In genomic region chr5:54288568-54289217, GRCh38 we compare ENCODE assay signal across 19 cellular contexts. TPM values are rescaled to one million over a fixed set of nuclear protein-coding genes. Genes with fewer than 3 reads are reported as not detected.
A peak's percentile ranks its signal among the peaks of the same experiment; 100 is the strongest.
DNase-seq lines count a peak whose midpoint lies in the region; ATAC-seq and TF ChIP-seq lines count a peak whose summit lies in the region.
"Had no signal": no experiment of that assay in that cellular context is flagged by ENCODE, and none has a peak within 500 bp of the region (broad histone marks: within the 10 kb centered on the region; RNA-seq: fewer than 3 reads in every experiment).

No MANE protein-coding gene starts in this region.

- H3K4me1 ChIP-seq in esophagus muscularis mucosa (peaks cover 0 to 5% (median under 1%) of the 10 kb centered on the region in 4 donors), mucosa of descending colon (ENCODE audit: low read depth) (peaks cover 22% of the 10 kb centered on the region)
- H3K4me1 ChIP-seq: BE2C had no signal

- DNase-seq in SK-N-MC (ENCODE audit: low read depth, low spot score): no peak
- DNase-seq in esophagus muscularis mucosa (ENCODE audit: extremely low spot score): peak; percentile 47
- no peak for DNase-seq in mucosa of descending colon
- DNase-seq in UCSD-AML1 (lab: John Stamatoyannopoulos, UW; ENCODE audit: unreplicated experiment): no peak
- DNase-seq in T-helper 9 cell: no peak
- DNase-seq in NCI-H1105 treated with DMSO at 0.1 percent for 48 hours (lab: John Stamatoyannopoulos, UW): no peak
- DNase-seq: ACHN; BE2C; C1 segment of cervical spinal cord; CD4-positive, CD25-positive, alpha-beta regulatory T cell; CD8-positive, alpha-beta memory T cell; COR-L47; DMS 273 treated with DMSO at 0.1 percent for 48 hours; DMS53; DND-41; EL; H9 had no signal

- WGBS in esophagus muscularis mucosa: 87% methylated on average over 5 of the region's 5 CpGs

- no peak overlapping the region for H3K9ac ChIP-seq in SK-N-MC (ENCODE audit: insufficient read length)

- TF ChIP-seq EP300 in esophagus muscularis mucosa (IDR thresholded peaks at IDR 0.05): no peak

- H3K9me3 ChIP-seq in SK-N-MC (ENCODE audit: low read depth, low read length) (no peaks in the 10 kb centered on the region), esophagus muscularis mucosa (no peaks in the 10 kb centered on the region), mucosa of descending colon (no peaks in the 10 kb centered on the region)
- H3K9me3 ChIP-seq: BE2C had no signal

- H3K36me3 ChIP-seq in SK-N-MC (ENCODE audit: insufficient read depth, low read length) (no peaks in the 10 kb centered on the region), esophagus muscularis mucosa (no peaks in the 10 kb centered on the region), mucosa of descending colon (ENCODE audit: low read depth) (no peaks in the 10 kb centered on the region)
- H3K36me3 ChIP-seq: BE2C had no signal

- H3K27me3 ChIP-seq in esophagus muscularis mucosa: no peaks in the 10 kb centered on the region

- no peak for TF ChIP-seq POLR2A in esophagus muscularis mucosa (IDR thresholded peaks at IDR 0.05; ENCODE audit: low read depth)

- H3K4me3 ChIP-seq in SK-N-MC (peak overlapping the region; percentile 4; the same call in 1 of the 2 replicates), esophagus muscularis mucosa (no peak overlapping the region), mucosa of descending colon (no peak overlapping the region)
- H3K4me3 ChIP-seq: GM12878 had no signal

- H3K27ac ChIP-seq in SK-N-MC (peak overlapping the region; percentile 73; the same call in 1 of the 2 replicates), esophagus muscularis mucosa (replicated peaks in 1 of 4) (no peak overlapping the region)

- intact Hi-C loops in esophagus muscularis mucosa (cut with DNase I) (no loop called here), mucosa of descending colon (cut with DNase I, micrococcal nuclease) (no loop called here)

- ATAC-seq in mucosa of descending colon (peak; percentile 96), HG02970 (IDR thresholded peaks at IDR 0.05; ENCODE audit: low FRiP score, unreplicated experiment) (no peak)
- ATAC-seq: GM12878 had no signal

- TF ChIP-seq CTCF in esophagus muscularis mucosa (IDR thresholded peaks at IDR 0.05) (no peak), mucosa of descending colon (IDR thresholded peaks at IDR 0.05) (no peak)

RNA-seq across cellular contexts. Expression of gene ARL15, which starts 21.7 kb away (rescaled TPM):
- total RNA-seq in esophagus muscularis mucosa: 10 to 100 TPM; 11.6 to 21.6 (median 16.5) TPM
- total RNA-seq in mucosa of descending colon: 10 to 100 TPM; 21.2 to 34.8 (median 30.1) TPM
